Comparison of ENCODE assay signal across 8 cellular contexts in genomic region chr11:113305440-113306336, GRCh38. TPM values are rescaled to one million over a fixed set of nuclear protein-coding genes. Genes with fewer than 3 reads are reported as not detected.
DNase-seq lines count a peak whose midpoint lies in the region; ATAC-seq and TF ChIP-seq lines count a peak whose summit lies in the region.

No MANE protein-coding gene starts in this region.

- DNase-seq in COR-L47 (lab: John Stamatoyannopoulos, UW) (peak; percentile 78), GM20000 (ENCODE audit: low spot score) (peak; percentile 66), LNCaP clone FGC (ENCODE audit: low read depth) (peak; percentile 33), SKM-1 (lab: John Stamatoyannopoulos, UW; ENCODE audit: unreplicated experiment) (peak; percentile 9), left ventricle myocardium superior (peak; percentile 87), retina (peak; percentile 78), GM19240 (ENCODE audit: insufficient read length, low spot score) (no peak)
- DNase-seq in activated naive CD8-positive, alpha-beta T cell treated with anti-CD3 and anti-CD28 coated beads, Interleukin-2, amount 50 U/mL, for 16 hours (ENCODE audit: low read depth, low spot score) = peak; percentile 13

- peak; percentile 85 for TF ChIP-seq CTCF in GM20000 (IDR thresholded peaks at IDR 0.05; ENCODE audit: extremely low read depth, missing control alignments)
- peak; percentile 98 for TF ChIP-seq CTCF in LNCaP clone FGC (IDR thresholded peaks at IDR 0.05; ENCODE audit: control insufficient read depth, extremely low read depth, insufficient read depth)

- peak; percentile 89 for ATAC-seq in left ventricle myocardium superior

- no peak overlapping the region for H3K4me3 ChIP-seq in LNCaP clone FGC (ENCODE audit: low read depth, low read length)

- intact Hi-C loops in left ventricle myocardium superior (cut with micrococcal nuclease) = loop anchor here (2.0 to 5.0 kb wide), 2 partner anchors 222 to 425 kb away; no protein-coding TSS in a partner anchor

RNA-seq across cellular contexts. Expression of gene TTC12, which starts 8.7 kb away (rescaled TPM):
- 7.7 TPM for total RNA-seq in left ventricle myocardium superior
